23 cellular contexts compared by ENCODE assay signal in genomic region chr10:107924458-107924857, GRCh38.
"Had no signal": no experiment of that assay in that cellular context is flagged by ENCODE, and none has a peak within 500 bp of the region (broad histone marks: within the 10 kb centered on the region; RNA-seq: fewer than 3 reads in every experiment).

No MANE protein-coding gene starts in this region.

- ATAC-seq: left colon; left lung; natural killer cell; right cardiac atrium; sciatic nerve; stimulated activated effector memory CD8-positive, alpha-beta T cell treated with anti-CD3 and anti-CD28 coated beads, Interleukin-12 subunit alpha, Interleukin-12 subunit beta, amount 100 ng/mL, for 72 hours; upper lobe of right lung had no signal

- H3K27me3 ChIP-seq: left lung, ovary, spleen, suprapubic skin, tibial artery, upper lobe of right lung had no signal

- DNase-seq: hypothalamus; immature natural killer cell; kidney; left colon; left lung; mesendoderm; naive B cell; natural killer cell; nephron progenitor cell; ovary; right cardiac atrium; spleen; stimulated activated CD4-positive, alpha-beta T cell treated with anti-CD3 and anti-CD28 coated beads, Interleukin-4, amount 100 ng/mL, for 24 hours; stimulated activated naive CD4-positive, alpha-beta T cell; tibial artery; trophoblast cell; upper lobe of right lung had no signal

- H3K4me3 ChIP-seq: left lung, lung, ovary, skin epidermis, spleen, suprapubic skin, thoracic aorta, tibial artery, upper lobe of right lung had no signal

- H3K36me3 ChIP-seq: left lung, ovary, spleen, suprapubic skin, thoracic aorta, tibial artery, upper lobe of right lung had no signal

- H3K4me1 ChIP-seq: left lung, spleen, suprapubic skin, tibial artery, upper lobe of right lung had no signal

- H3K9me3 ChIP-seq: ovary, thoracic aorta, tibial artery, upper lobe of right lung had no signal

- H3K27ac ChIP-seq: left lung, ovary, skin epidermis, spleen, suprapubic skin, thoracic aorta, tibial artery, upper lobe of right lung had no signal
